In genomic region chr12:6700646-6701051, GRCh38 we compare ENCODE assay signal across 8 cellular contexts. TPM values are rescaled to one million over a fixed set of nuclear protein-coding genes. Genes with fewer than 3 reads are reported as not detected.
DNase-seq lines count a peak whose midpoint lies in the region; ATAC-seq, FAIRE-seq and TF ChIP-seq lines count a peak whose summit lies in the region.

A gene with protein sequence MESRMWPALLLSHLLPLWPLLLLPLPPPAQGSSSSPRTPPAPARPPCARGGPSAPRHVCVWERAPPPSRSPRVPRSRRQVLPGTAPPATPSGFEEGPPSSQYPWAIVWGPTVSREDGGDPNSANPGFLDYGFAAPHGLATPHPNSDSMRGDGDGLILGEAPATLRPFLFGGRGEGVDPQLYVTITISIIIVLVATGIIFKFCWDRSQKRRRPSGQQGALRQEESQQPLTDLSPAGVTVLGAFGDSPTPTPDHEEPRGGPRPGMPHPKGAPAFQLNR (minus strand): TSS chr12:6700815. CDS start chr12:6698061, 2,754 bp downstream.

- no peaks in the 10 kb centered on the region for H3K9me3 ChIP-seq in astrocyte (ENCODE audit: insufficient read depth, low read depth, low read length)
- no peaks in the 10 kb centered on the region for H3K9me3 ChIP-seq in iPS DF 6.9 (ENCODE audit: control insufficient read depth, insufficient read depth, low read length)
- no peaks in the 10 kb centered on the region for H3K9me3 ChIP-seq in skeletal muscle satellite cell (replicated peaks; ENCODE audit: low read length)

- no peak within 1 kb of the TSS for H3K27ac ChIP-seq in astrocyte (ENCODE audit: low read depth, low read length)
- H3K27ac ChIP-seq in iPS DF 6.9 (ENCODE audit: low read length): no peak within 1 kb of the TSS

- peak within 1 kb of the TSS; percentile 67 for H3K9ac ChIP-seq in astrocyte (ENCODE audit: low read length)
- H3K9ac ChIP-seq in skeletal muscle satellite cell (ENCODE audit: low read depth, low read length): peak within 1 kb of the TSS; percentile 26

- peaks cover 37% of the 10 kb centered on the region for H3K27me3 Mint-ChIP-seq in astrocyte (ENCODE audit: low read depth, unreplicated experiment)

- H3K27me3 ChIP-seq in GM06990 (replicated peaks; ENCODE audit: control insufficient read depth, insufficient read depth, low read length) (peaks cover 1% of the 10 kb centered on the region), astrocyte (ENCODE audit: insufficient read depth, low read length) (peaks cover 28% of the 10 kb centered on the region), iPS DF 6.9 (ENCODE audit: control insufficient read depth, insufficient read depth, low read length) (peaks cover 9% of the 10 kb centered on the region), skeletal muscle satellite cell (ENCODE audit: control insufficient read depth, insufficient read depth, low read length) (peaks cover 51% of the 10 kb centered on the region)

- H3K27ac Mint-ChIP-seq in astrocyte (ENCODE audit: unreplicated experiment): peak within 1 kb of the TSS; percentile 70

- peak within 1 kb of the TSS; percentile 86 for H3K4me2 ChIP-seq in astrocyte (ENCODE audit: low read length)
- peak within 1 kb of the TSS; percentile 82 for H3K4me2 ChIP-seq in skeletal muscle satellite cell (ENCODE audit: low read length)

- peak within 1 kb of the TSS; percentile 85 for H3K4me3 Mint-ChIP-seq in astrocyte (ENCODE audit: unreplicated experiment)

- WGBS in iPS DF 6.9 (ENCODE audit: insufficient coverage, insufficient read length): no CpG with 5 or more reads among the region's 43 CpGs

- peak within 1 kb of the TSS; percentile 77 for H2AFZ ChIP-seq in astrocyte (ENCODE audit: low read depth, low read length)

- TF ChIP-seq CTCF in GM06990 (IDR thresholded peaks at IDR 0.05; ENCODE audit: insufficient read depth, low read length, poor library complexity, severe bottlenecking) (no peak), astrocyte (IDR thresholded peaks at IDR 0.05; ENCODE audit: insufficient read depth, low read depth, low read length) (no peak)

- H3K4me3 ChIP-seq in GM06990 (replicated peaks; ENCODE audit: low read depth, low read length) (peak within 1 kb of the TSS; percentile 38), astrocyte (ENCODE audit: insufficient read depth, low read depth, low read length) (peak within 1 kb of the TSS; percentile 57), iPS DF 6.9 (ENCODE audit: low read length) (peak within 1 kb of the TSS; percentile 78), skeletal muscle satellite cell (ENCODE audit: low read length) (peak within 1 kb of the TSS; percentile 64)

- H3K36me3 Mint-ChIP-seq in astrocyte (ENCODE audit: low read depth, unreplicated experiment): no peaks in the 10 kb centered on the region

- no peaks in the 10 kb centered on the region for H3K36me3 ChIP-seq in GM06990 (ENCODE audit: control insufficient read depth, insufficient read depth, low read length)
- H3K36me3 ChIP-seq in astrocyte (ENCODE audit: insufficient read depth, low read length): no peaks in the 10 kb centered on the region
- no peaks in the 10 kb centered on the region for H3K36me3 ChIP-seq in iPS DF 6.9 (ENCODE audit: control insufficient read depth, insufficient read depth, low read length)
- H3K36me3 ChIP-seq in skeletal muscle satellite cell (ENCODE audit: insufficient read depth, low read length): no peaks in the 10 kb centered on the region

- no peaks in the 10 kb centered on the region for H4K20me1 ChIP-seq in astrocyte (ENCODE audit: insufficient read depth, low read length)

- peaks cover 19% of the 10 kb centered on the region for H3K4me1 Mint-ChIP-seq in astrocyte (ENCODE audit: low read depth, unreplicated experiment)

- DNase-seq in GM06990 (ENCODE audit: extremely low read depth, insufficient read length) (no peak), T follicular helper cell (ENCODE audit: low read depth) (peak; percentile 38), astrocyte (ENCODE audit: low read depth) (no peak), iPS DF 6.9 (ENCODE audit: low read depth, low spot score) (no peak)

- no peaks in the 10 kb centered on the region for H3K79me2 ChIP-seq in astrocyte (ENCODE audit: insufficient read depth, low read length)

- no peak for FAIRE-seq in astrocyte (lab: Jason Lieb, UNC)

- H3K4me1 ChIP-seq in astrocyte (ENCODE audit: insufficient read depth, low read length): peaks cover 5% of the 10 kb centered on the region
- peaks cover 6% of the 10 kb centered on the region; the same call in 1 of the 2 replicates for H3K4me1 ChIP-seq in iPS DF 6.9 (ENCODE audit: control insufficient read depth, insufficient read depth, low read length)
- peaks cover 13% of the 10 kb centered on the region for H3K4me1 ChIP-seq in skeletal muscle satellite cell (ENCODE audit: control insufficient read depth, insufficient read depth, low read length)

- ATAC-seq in GM21723 (IDR thresholded peaks at IDR 0.05; ENCODE audit: unreplicated experiment) (no peak), GM19023 (IDR thresholded peaks at IDR 0.05; ENCODE audit: unreplicated experiment) (no peak), HG02840 (IDR thresholded peaks at IDR 0.05; ENCODE audit: low FRiP score, unreplicated experiment) (no peak)

- H3K9me3 Mint-ChIP-seq in astrocyte (ENCODE audit: unreplicated experiment): no peaks in the 10 kb centered on the region

RNA-seq across cellular contexts. Expression of the gene that starts here (rescaled TPM):
- total RNA-seq in astrocyte: 3.1 and 3.6 TPM in 2 replicates
- total RNA-seq in skeletal muscle satellite cell (2012; rRNA removed): 0.87 TPM in 1 of 2 replicates, not detected in the other
